Comparison of ENCODE assay signal across 8 cellular contexts in genomic region chr18:832085-832681, GRCh38. TPM values are rescaled to one million over a fixed set of nuclear protein-coding genes. Genes with fewer than 3 reads are reported as not detected.
DNase-seq lines count a peak whose midpoint lies in the region; ATAC-seq and TF ChIP-seq lines count a peak whose summit lies in the region.

No MANE protein-coding gene starts in this region.

- H3K36me3 ChIP-seq in Peyer's patch, result no peaks in the 10 kb centered on the region
- no peaks in the 10 kb centered on the region for H3K36me3 ChIP-seq in transverse colon
- no peaks in the 10 kb centered on the region for H3K36me3 ChIP-seq in sigmoid colon

- TF ChIP-seq POLR2A in Peyer's patch (IDR thresholded peaks at IDR 0.05), result no peak
- TF ChIP-seq POLR2A in transverse colon (IDR thresholded peaks at IDR 0.05), result no peak
- no peak for TF ChIP-seq POLR2A in sigmoid colon (IDR thresholded peaks at IDR 0.05)

- H3K4me1 ChIP-seq in Peyer's patch, result peaks cover 0 to 5% (median 0%) of the 10 kb centered on the region in 4 donors
- H3K4me1 ChIP-seq in transverse colon, result peaks cover 0 to 7% (median 1%) of the 10 kb centered on the region in 4 donors
- H3K4me1 ChIP-seq in sigmoid colon, result no peaks in the 10 kb centered on the region

- no peaks in the 10 kb centered on the region for H3K9me3 ChIP-seq in Peyer's patch
- no peaks in the 10 kb centered on the region for H3K9me3 ChIP-seq in transverse colon
- H3K9me3 ChIP-seq in sigmoid colon, result no peaks in the 10 kb centered on the region

- WGBS in transverse colon (ENCODE audit: low coverage in 1 of 2), 2 donors, result 42 to 45% methylated on average over 13 to 16 of the region's 16 CpGs
- WGBS in sigmoid colon, 2 donors, result 13 to 43% methylated on average over 16 of the region's 16 CpGs

- H3K4me3 ChIP-seq in Peyer's patch (peak overlapping the region in 1 of 4 donors; percentile 30), fibroblast of pulmonary artery (replicated peaks; ENCODE audit: low read depth, low read length) (no peak overlapping the region), transverse colon (peak overlapping the region in 1 of 4 donors; percentile 18), sigmoid colon (no peak overlapping the region)

- no peaks in the 10 kb centered on the region for H3K27me3 ChIP-seq in Peyer's patch
- H3K27me3 ChIP-seq in transverse colon, result no peaks in the 10 kb centered on the region
- peaks cover 0 to 12% (median 0%) of the 10 kb centered on the region in 3 donors for H3K27me3 ChIP-seq in sigmoid colon

- H3K27ac ChIP-seq in Peyer's patch, result no peak overlapping the region
- H3K27ac ChIP-seq in transverse colon, result no peak overlapping the region
- H3K27ac ChIP-seq in sigmoid colon, result no peak overlapping the region

- DNase-seq in Right ventricle myocardium inferior (ENCODE audit: missing footprints), result peak; percentile 66
- DNase-seq in cardiac septum (ENCODE audit: low spot score), result no peak
- DNase-seq in Peyer's patch, result peak in 2 of 3 donors; percentile 84 to 85
- DNase-seq in fibroblast of pulmonary artery (ENCODE audit: low read depth), result no peak
- peak; percentile 65 for DNase-seq in transverse colon
- no peak for DNase-seq in sigmoid colon

- no peak for TF ChIP-seq EP300 in transverse colon (IDR thresholded peaks at IDR 0.05; ENCODE audit: low read depth)
- TF ChIP-seq EP300 in sigmoid colon (IDR thresholded peaks at IDR 0.05), result no peak

- intact Hi-C loops in Right ventricle myocardium inferior (cut with DNase I) (no loop called here), cardiac septum (cut with DNase I) (loop anchor here (2.0 kb wide), 1 partner anchor 209 kb away; no protein-coding TSS in a partner anchor), transverse colon (cut with DNase I; ENCODE audit: low total_unique reads) (loop anchor here (5.0 to 10.0 kb wide), 2 partner anchors 90 to 207 kb away; no protein-coding TSS in a partner anchor), sigmoid colon (cut with DNase I) (no loop called here)

- in situ Hi-C loops in transverse colon (cut with MboI; ENCODE audit: low pct_ligation_motif_present in 1 of 4, low pct_unique_long_range_greater_than_20kb in 1 of 4, low sequenced_read_pairs in 3 of 4), result loop anchor here (5.0 to 10.0 kb wide), 5 partner anchors 87 to 210 kb away; no protein-coding TSS in a partner anchor

- TF ChIP-seq CTCF in Peyer's patch (IDR thresholded peaks at IDR 0.05) (peak in 3 of 6 experiments; percentile 52 to 60 (median 53)), fibroblast of pulmonary artery (IDR thresholded peaks at IDR 0.05; ENCODE audit: low read length, missing control alignments) (peak; percentile 12), transverse colon (IDR thresholded peaks at IDR 0.05) (peak in 4 of 5 experiments; percentile 19 to 58 (median 28)), sigmoid colon (IDR thresholded peaks at IDR 0.05) (no peak)

- ATAC-seq in Right ventricle myocardium inferior (peak; percentile 20), HG02798 (IDR thresholded peaks at IDR 0.05; ENCODE audit: poor library complexity, unreplicated experiment) (no peak), GM18870 (IDR thresholded peaks at IDR 0.05; ENCODE audit: unreplicated experiment) (no peak)

RNA-seq across cellular contexts. Expression of gene YES1, which starts 20.1 kb away (rescaled TPM):
- 23.5 TPM for total RNA-seq in Right ventricle myocardium inferior
- 26.2 TPM for total RNA-seq in cardiac septum
- total RNA-seq in Peyer's patch, result 100 to 1,000 TPM in 1 of 4 donors, 10 to 100 TPM in 3; 46.2 to 119 (median 83.0) TPM
- 100 to 1,000 TPM in 2 of 4 donors, 10 to 100 TPM in 2; 49.4 to 128 (median 96.0) TPM for total RNA-seq in transverse colon
- 100 to 1,000 TPM; 105 to 146 (median 114) TPM for total RNA-seq in sigmoid colon
- polyA plus RNA-seq in sigmoid colon, result 10 to 100 TPM; 27.6 to 60.6 (median 31.8) TPM

Comparison
In these comparisons a context has a peak if more than half of its experiments do, and no peak if none do; other contexts are left out.
1. DNase-seq: peak in Right ventricle myocardium inferior (single experiment), Peyer's patch (2 of 3) and transverse colon (single experiment); none in cardiac septum (single experiment), fibroblast of pulmonary artery (single experiment) and sigmoid colon (single experiment).
2. intact Hi-C loops: an anchor here in cardiac septum (2.0 kb wide) and transverse colon (5.0 to 10.0 kb wide); none called in Right ventricle myocardium inferior and sigmoid colon.
3. CTCF ChIP-seq: peak in fibroblast of pulmonary artery (single experiment) and transverse colon (4 of 5); none in sigmoid colon (0 of 4).